In genomic region chr6:26455357-26455970, GRCh38 we compare ENCODE assay signal across 1 cellular context.
TF ChIP-seq lines count a peak whose summit lies in the region.

No MANE protein-coding gene starts in this region.

TF ChIP-seq in K562, 482 proteins besides CTCF, POLR2A, EP300 and RAD21:
- TF ChIP-seq MGA (IDR thresholded peaks at IDR 0.05) (peak; percentile 13; the same call in 1 of the 2 replicates), STAG1 (CRISPR knock-in tag; IDR thresholded peaks at IDR 0.05; ENCODE audit: borderline replicate concordance) (no peak), NELFE (IDR thresholded peaks at IDR 0.05; ENCODE audit: insufficient read depth, insufficient read length) (no peak), ZNF24 (IDR thresholded peaks at IDR 0.05) (0 out of 2 replicates have a peak, but pooled peaks have one; percentile 32)
